Comparison of ENCODE assay signal across 8 cellular contexts in the genomic region with DNA sequence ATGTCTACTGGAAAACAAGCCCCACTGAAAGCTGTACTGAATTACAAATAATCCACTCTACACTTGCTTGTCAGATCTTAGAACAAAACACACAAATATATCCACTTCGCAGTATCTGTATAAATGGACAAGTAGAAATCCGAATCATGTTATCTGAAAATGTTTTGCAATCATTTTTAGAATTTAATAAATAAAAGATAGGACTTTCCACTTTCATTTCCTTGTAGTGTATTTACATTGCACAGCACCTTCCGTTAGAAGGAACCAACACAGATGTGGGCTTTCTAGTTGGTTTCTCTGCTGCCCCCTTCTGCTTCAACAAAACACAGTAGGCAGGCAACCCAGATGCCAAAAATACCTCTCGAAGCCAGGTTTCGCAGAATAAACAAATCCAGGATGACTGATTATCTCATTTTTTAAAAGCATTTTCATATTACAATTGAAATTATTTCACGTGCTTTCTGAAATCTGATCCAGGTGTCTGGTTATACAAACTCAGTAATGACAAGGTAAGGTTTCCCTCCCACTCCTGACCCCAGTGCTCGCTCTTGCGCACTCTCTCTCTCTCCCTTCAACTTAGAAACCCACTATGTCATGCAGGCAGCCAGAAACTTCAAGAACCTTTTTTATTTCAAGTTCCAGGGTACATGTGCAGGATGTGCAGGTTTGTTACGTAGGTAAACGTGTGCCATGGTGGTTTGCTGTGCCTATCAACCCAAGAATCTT.
DNase-seq lines count a peak whose midpoint lies in the region; TF ChIP-seq lines count a peak whose summit lies in the region.

No MANE protein-coding gene starts in this region.

- WGBS in iPS DF 6.9 (ENCODE audit: insufficient coverage, insufficient read length), result no CpG with 5 or more reads among the region's 10 CpGs

- peak; percentile 65 for TF ChIP-seq CTCF in LNCaP clone FGC (IDR thresholded peaks at IDR 0.05; ENCODE audit: control insufficient read depth, extremely low read depth, insufficient read depth)

- H3K4me1 ChIP-seq in SJSA1 (replicated peaks) (peaks cover 16% of the 10 kb centered on the region), iPS DF 6.9 (ENCODE audit: control insufficient read depth, insufficient read depth, low read length) (no peaks in the 10 kb centered on the region)

- H3K9me3 ChIP-seq in SJSA1 (replicated peaks) (no peaks in the 10 kb centered on the region), iPS DF 6.9 (ENCODE audit: control insufficient read depth, insufficient read depth, low read length) (no peaks in the 10 kb centered on the region)

- no peak overlapping the region for H3K4me3 ChIP-seq in H7 (ENCODE audit: insufficient read depth, low read depth, low read length)
- H3K4me3 ChIP-seq in LNCaP clone FGC (ENCODE audit: low read depth, low read length), result no peak overlapping the region
- no peak overlapping the region for H3K4me3 ChIP-seq in SJSA1
- H3K4me3 ChIP-seq in iPS DF 6.9 (ENCODE audit: low read length), result no peak overlapping the region

- H3K27ac ChIP-seq in SJSA1 (no peak overlapping the region), iPS DF 6.9 (ENCODE audit: low read length) (no peak overlapping the region)

- H3K36me3 ChIP-seq in H7 (replicated peaks; ENCODE audit: control insufficient read depth, insufficient read depth, low read length) (no peaks in the 10 kb centered on the region), SJSA1 (no peaks in the 10 kb centered on the region), iPS DF 6.9 (ENCODE audit: control insufficient read depth, insufficient read depth, low read length) (no peaks in the 10 kb centered on the region)

- H3K27me3 ChIP-seq in H7 (ENCODE audit: control insufficient read depth, insufficient read depth, low read length) (no peaks in the 10 kb centered on the region), SJSA1 (replicated peaks) (no peaks in the 10 kb centered on the region), iPS DF 6.9 (ENCODE audit: control insufficient read depth, insufficient read depth, low read length) (no peaks in the 10 kb centered on the region)

- DNase-seq in activated CD8-positive, alpha-beta memory T cell treated with anti-CD3 and anti-CD28 coated beads, Interleukin-2, amount 50 U/mL, for 1 hour (ENCODE audit: extremely low read depth), result peak; percentile 5
- DNase-seq in activated CD8-positive, alpha-beta memory T cell treated with anti-CD3 and anti-CD28 coated beads, Interleukin-2, amount 50 U/mL, for 48 hours, result no peak
- DNase-seq in H7, result peak; percentile 47
- DNase-seq in LNCaP clone FGC (ENCODE audit: low read depth), result peak; percentile 61
- peak; percentile 47 for DNase-seq in SJSA1 (ENCODE audit: low read depth in 1 of 2, low spot score in 2 of 2)
- DNase-seq in amniotic epithelial cell (ENCODE audit: low read depth), result peak; percentile 74
- DNase-seq in iPS DF 6.9 (ENCODE audit: low read depth, low spot score), result peak; percentile 20
- peak; percentile 2 to 5 for DNase-seq in stimulated activated CD8-positive, alpha-beta memory T cell treated with anti-CD3 and anti-CD28 coated beads, Interleukin-15, amount 100 ng/mL, for 48 hours (ENCODE audit: low read depth in 2 of 2)
